8 cellular contexts compared by ENCODE assay signal in the genomic region with DNA sequence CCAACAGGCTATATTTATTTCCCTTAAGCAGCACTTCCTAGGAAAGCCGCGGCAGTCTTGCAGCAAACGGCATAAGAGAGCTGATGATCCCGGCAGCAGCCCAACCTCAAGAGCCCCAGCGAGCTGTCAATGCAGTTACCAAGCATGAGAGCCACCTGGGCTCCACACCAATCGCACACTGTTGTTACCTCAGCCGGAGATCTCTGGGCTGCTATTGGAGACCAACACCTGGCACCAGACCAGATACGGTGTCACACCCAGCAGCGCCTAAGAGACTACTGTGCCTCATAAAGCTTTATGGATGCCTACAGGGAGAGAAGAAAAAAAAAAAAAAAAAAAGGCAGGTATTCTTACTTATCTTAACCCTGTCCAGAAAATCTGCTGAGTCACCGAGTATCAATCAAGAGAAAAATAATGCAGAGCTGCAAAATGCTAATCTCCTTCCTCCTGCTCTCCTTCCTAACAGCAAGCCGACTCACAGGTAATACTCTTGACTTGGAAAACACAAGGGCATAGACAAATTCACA. TPM values are rescaled to one million over a fixed set of nuclear protein-coding genes. Genes with fewer than 3 reads are reported as not detected.
DNase-seq lines count a peak whose midpoint lies in the region; ATAC-seq and TF ChIP-seq lines count a peak whose summit lies in the region.

No MANE protein-coding gene starts in this region.

- H4K20me1 ChIP-seq in mammary epithelial cell (ENCODE audit: insufficient read depth, low read length) = no peaks in the 10 kb centered on the region

- H3K4me3 Mint-ChIP-seq in CD14-positive monocyte (peak overlapping the region; percentile 66 to 92), type B pancreatic cell (peak overlapping the region; percentile 66)

- H3K4me2 ChIP-seq in mammary epithelial cell (ENCODE audit: insufficient read depth, low read depth, low read length) = peak overlapping the region; percentile 77

- TF ChIP-seq CTCF in CD14-positive monocyte (IDR thresholded peaks at IDR 0.05) (no peak), mammary epithelial cell (conservative IDR thresholded peaks at IDR 0.05 in 1 of 2, IDR thresholded peaks at IDR 0.05 in 1 of 2; ENCODE audit: extremely low read depth in 1 of 2, insufficient read depth in 1 of 2, low read depth in 1 of 2, low read length in 2 of 2) (no peak), type B pancreatic cell (conservative IDR thresholded peaks at IDR 0.05) (no peak)

- DNase-seq in CD14-positive monocyte (ENCODE audit: low spot score) (no peak), GM19238 (ENCODE audit: insufficient read length, low spot score) (peak; percentile 53), NCI-H526 treated with DMSO at 0.1 percent for 48 hours (lab: John Stamatoyannopoulos, UW) (peak; percentile 89), mammary epithelial cell (peak; percentile 96), left lobe of liver (ENCODE audit: low spot score) (no peak), type B pancreatic cell (ENCODE audit: extremely low spot score, unreplicated experiment) (peak; percentile 74)

- H3K4me1 ChIP-seq in mammary epithelial cell (ENCODE audit: insufficient read depth, low read length) = peaks cover 16% of the 10 kb centered on the region

- no peaks in the 10 kb centered on the region for H3K9me3 ChIP-seq in mammary epithelial cell (replicated peaks; ENCODE audit: insufficient read depth, low read length)

- no peak overlapping the region for H3K9ac ChIP-seq in mammary epithelial cell (ENCODE audit: insufficient read depth, low read length)

- intact Hi-C loops in CD14-positive monocyte (cut with micrococcal nuclease) = no loop called here
- intact Hi-C loops in mammary epithelial cell (cut with micrococcal nuclease) = loop anchor here (1.0 kb wide), 1 partner anchor 11 kb away; a partner anchor contains a TSS

- H3K9me3 Mint-ChIP-seq in CD14-positive monocyte (peaks cover 0 to 2% (median 0%) of the 10 kb centered on the region in 7 donors), type B pancreatic cell (no peaks in the 10 kb centered on the region)

- H3K4me1 Mint-ChIP-seq in CD14-positive monocyte (peaks cover 30% of the 10 kb centered on the region), type B pancreatic cell (ENCODE audit: unreplicated experiment) (peaks cover 32% of the 10 kb centered on the region)

- H3K36me3 ChIP-seq in mammary epithelial cell (ENCODE audit: insufficient read depth, low read length) = peaks cover 5% of the 10 kb centered on the region

- 4% methylated on average over 8 of the region's 11 CpGs for WGBS in mammary epithelial cell (ENCODE audit: low coverage, missing lambda C conversion rate)

- in situ Hi-C loops in mammary epithelial cell (cut with MboI; ENCODE audit: low sequenced_read_pairs in 2 of 2) = no loop called here

- H3K27ac Mint-ChIP-seq in CD14-positive monocyte (peak overlapping the region in 6 of 7 donors; percentile 51 to 87 (median 74)), type B pancreatic cell (peak overlapping the region; percentile 88)

- H2AFZ ChIP-seq in mammary epithelial cell (ENCODE audit: low read depth, low read length) = peak overlapping the region; percentile 76

- dilution Hi-C loops in mammary epithelial cell (cut with HindIII; ENCODE audit: low sequenced_read_pairs) = loop anchor here (5.0 kb wide), 1 partner anchor 44 kb away; no protein-coding TSS in a partner anchor

- ATAC-seq in HG03432 (IDR thresholded peaks at IDR 0.05; ENCODE audit: unreplicated experiment) = peak; percentile 87
- peak; percentile 41 for ATAC-seq in left lobe of liver
- no peak for ATAC-seq in HG03469 (IDR thresholded peaks at IDR 0.05; ENCODE audit: unreplicated experiment)

- CTCF ChIA-PET in mammary epithelial cell (lab: Charles Lee; ENCODE audit: low non-redundant PET) = interaction anchor here (0.6 kb wide), 1 partner anchor 12 kb away, joined by 5 read pairs; no protein-coding TSS in a partner anchor

- peak overlapping the region in 2 of 3 experiments; percentile 2 to 24 for H3K4me3 ChIP-seq in mammary epithelial cell (replicated peaks in 1 of 3; ENCODE audit: insufficient read depth in 1 of 3, low read depth in 2 of 3, low read length in 3 of 3)

- H3K27ac ChIP-seq in mammary epithelial cell (ENCODE audit: insufficient read depth, low read depth, low read length) = peak overlapping the region; percentile 58

- H3K27me3 Mint-ChIP-seq in CD14-positive monocyte (ENCODE audit: low read depth in 3 of 3) (no peaks in the 10 kb centered on the region), type B pancreatic cell (no peaks in the 10 kb centered on the region)

- peaks cover 22% of the 10 kb centered on the region for H3K79me2 ChIP-seq in mammary epithelial cell (ENCODE audit: insufficient read depth, low read length)

- H3K36me3 Mint-ChIP-seq in CD14-positive monocyte (peaks cover 28 to 33% of the 10 kb centered on the region in 2 donors), type B pancreatic cell (peaks cover 18% of the 10 kb centered on the region)

- no TSS peak for BruUV-seq in mammary epithelial cell (replicated peaks; lab: Mats Ljungman, UMichigan)

- no peaks in the 10 kb centered on the region for H3K27me3 ChIP-seq in mammary epithelial cell (ENCODE audit: insufficient read depth, low read length)

RNA-seq across cellular contexts. Expression of a gene that starts 11.6 kb away (rescaled TPM):
- polyA plus RNA-seq in CD14-positive monocyte = 1 to 10 TPM; 6.2 to 7.7 TPM
- 10 to 100 TPM; 17.3 to 24.1 TPM for total RNA-seq in mammary epithelial cell
- polyA plus RNA-seq in mammary epithelial cell = 12.3 TPM
- 18.0 TPM for polyA minus RNA-seq in mammary epithelial cell
- 7.2 TPM for total RNA-seq in left lobe of liver
- 39.3 and 61.2 TPM in 2 replicates for total RNA-seq in type B pancreatic cell (ENCODE audit: low replicate concordance)

RNA-seq across cellular contexts. Expression of a gene that starts 25.5 kb away (rescaled TPM):
- polyA plus RNA-seq in CD14-positive monocyte = not detected
- not detected for total RNA-seq in mammary epithelial cell
- polyA plus RNA-seq in mammary epithelial cell = not detected
- not detected for polyA minus RNA-seq in mammary epithelial cell
- total RNA-seq in left lobe of liver = not detected
- total RNA-seq in type B pancreatic cell (ENCODE audit: low replicate concordance) = not detected in 2 replicates

RNA-seq across cellular contexts. Expression of a gene that starts 46.8 kb away (rescaled TPM):
- polyA plus RNA-seq in CD14-positive monocyte (not detected), mammary epithelial cell (not detected)
- total RNA-seq in mammary epithelial cell (not detected), left lobe of liver (not detected), type B pancreatic cell (ENCODE audit: low replicate concordance) (not detected in 2 replicates)
- polyA minus RNA-seq in mammary epithelial cell = not detected

Comparison
In these comparisons a context has a peak if more than half of its experiments do, and no peak if none do; other contexts are left out.
1. DNase-seq: peak in GM19238 (single experiment), NCI-H526 treated with DMSO at 0.1 percent for 48 hours (single experiment), mammary epithelial cell (single experiment) and type B pancreatic cell (single experiment); none in CD14-positive monocyte (single experiment) and left lobe of liver (single experiment).